Comparison of ENCODE assay signal across 30 cellular contexts in the genomic region with DNA sequence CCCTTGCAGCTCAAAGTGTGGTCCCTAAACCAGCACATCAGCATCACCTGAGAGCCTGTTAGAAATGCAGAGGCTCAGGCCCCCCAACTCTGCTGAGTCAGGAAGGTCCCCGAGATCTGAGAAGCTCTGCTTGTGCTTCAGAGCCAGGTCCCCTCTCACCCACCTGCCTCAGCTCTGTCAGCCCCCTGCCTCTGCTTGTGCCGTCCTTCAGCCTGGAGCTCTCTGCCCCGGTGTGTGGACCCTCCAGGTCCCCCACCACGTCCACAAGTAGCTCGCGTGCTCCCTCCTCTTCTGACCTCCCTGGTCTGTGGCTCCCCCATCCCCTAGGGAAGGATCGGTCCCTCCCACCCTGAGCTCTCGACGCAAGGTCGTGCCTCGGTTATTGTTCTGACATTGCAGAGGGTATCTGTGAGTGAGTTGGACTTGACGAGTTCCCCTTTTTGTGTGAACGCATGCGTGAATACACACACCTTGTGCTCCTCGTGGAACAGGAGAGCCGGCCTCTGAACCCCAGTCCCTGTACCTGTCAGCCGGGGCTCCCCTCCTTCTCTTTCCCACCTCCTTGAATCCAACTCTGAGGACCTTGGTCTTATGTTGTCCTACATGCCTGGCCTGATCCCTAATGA.
DNase-seq lines count a peak whose midpoint lies in the region; FAIRE-seq and TF ChIP-seq lines count a peak whose summit lies in the region.
"Had no signal": no experiment of that assay in that cellular context is flagged by ENCODE, and none has a peak within 500 bp of the region (broad histone marks: within the 10 kb centered on the region; RNA-seq: fewer than 3 reads in every experiment).

No MANE protein-coding gene starts in this region.

- peak overlapping the region; percentile 17; the same call in 1 of the 2 replicates for H3K4me3 ChIP-seq in BLaER1
- H3K4me3 ChIP-seq in NT2/D1 (ENCODE audit: insufficient read length, low read depth) = no peak overlapping the region
- H3K4me3 ChIP-seq in osteoblast (ENCODE audit: insufficient read depth, low read length) = no peak overlapping the region
- H3K4me3 ChIP-seq: A549, lung, SJSA1, testis, vagina had no signal

- H4K20me1 ChIP-seq in BLaER1 = no peaks in the 10 kb centered on the region
- no peaks in the 10 kb centered on the region for H4K20me1 ChIP-seq in osteoblast (ENCODE audit: insufficient read depth, low read length)

- no peaks in the 10 kb centered on the region for H3K36me3 Mint-ChIP-seq in brain
- H3K36me3 Mint-ChIP-seq: activated CD8-positive, alpha-beta memory T cell treated with anti-CD3 and anti-CD28 coated beads, Interleukin-2, amount 10 ng/mL, durations not matched to agents 7 days and 5 days; activated naive CD4-positive, alpha-beta T cell treated with anti-CD3 and anti-CD28 coated beads, Interleukin-2, amount 50 U/mL, for 72 hours; T-cell had no signal

- H3K4me1 Mint-ChIP-seq in brain = peaks cover 88% of the 10 kb centered on the region

- no peak for FAIRE-seq in RCC 7860 (lab: Jason Lieb, UNC)
- FAIRE-seq: A549, endothelial cell of umbilical vein, GM12892, small intestine had no signal

- peaks cover 3% of the 10 kb centered on the region for H3K27me3 Mint-ChIP-seq in brain
- H3K27me3 Mint-ChIP-seq: activated CD8-positive, alpha-beta memory T cell treated with anti-CD3 and anti-CD28 coated beads, Interleukin-2, amount 10 ng/mL, durations not matched to agents 7 days and 5 days had no signal

- peak overlapping the region in 1 of 5 experiments; percentile 33 for H3K4me3 Mint-ChIP-seq in brain
- H3K4me3 Mint-ChIP-seq: activated CD8-positive, alpha-beta memory T cell treated with anti-CD3 and anti-CD28 coated beads, Interleukin-2, amount 10 ng/mL, durations not matched to agents 7 days and 5 days; T-cell had no signal

- peaks cover 0 to 4% (median 0%) of the 10 kb centered on the region in 5 experiments for H3K9me3 Mint-ChIP-seq in brain
- H3K9me3 Mint-ChIP-seq: activated naive CD4-positive, alpha-beta T cell treated with anti-CD3 and anti-CD28 coated beads, Interleukin-2, amount 50 U/mL, for 72 hours; T-cell had no signal

- H3K4me2 ChIP-seq in BLaER1 = peak overlapping the region; percentile 91
- H3K4me2 ChIP-seq in osteoblast (ENCODE audit: insufficient read depth, low read length) = no peak overlapping the region
- H3K4me2 ChIP-seq: A549 had no signal

- H3K4me1 ChIP-seq in BLaER1 = peaks cover 100% of the 10 kb centered on the region
- H3K4me1 ChIP-seq in NT2/D1 (ENCODE audit: insufficient read depth, insufficient read length) = peaks cover 41% of the 10 kb centered on the region
- peaks cover 33% of the 10 kb centered on the region for H3K4me1 ChIP-seq in osteoblast (ENCODE audit: insufficient read depth, low read length)

- H3K36me3 ChIP-seq in BLaER1 (no peaks in the 10 kb centered on the region), NT2/D1 (ENCODE audit: insufficient read depth, insufficient read length, low read length) (no peaks in the 10 kb centered on the region), osteoblast (ENCODE audit: insufficient read depth, low read length) (no peaks in the 10 kb centered on the region)
- H3K36me3 ChIP-seq: neutrophil, SJSA1, vagina had no signal

- H3K27ac ChIP-seq in BLaER1 (peak overlapping the region; percentile 76), osteoblast (ENCODE audit: low read depth, low read length) (no peak overlapping the region)
- H3K27ac ChIP-seq: neutrophil, SJSA1, testis, vagina had no signal

- DNase-seq in NT2/D1 (ENCODE audit: low read depth, low spot score) (no peak), osteoblast (ENCODE audit: insufficient read length, low spot score, missing footprints) (peak; percentile 26), islet precursor cell (no peak), RCC 7860 (ENCODE audit: low spot score) (no peak), NCI-H748 treated with DMSO at 0.1 percent for 48 hours (lab: John Stamatoyannopoulos, UW) (no peak)
- no peak for DNase-seq in activated naive CD4-positive, alpha-beta T cell treated with anti-CD3 and anti-CD28 coated beads, Interleukin-2, amount 50 U/mL, for 16 hours
- DNase-seq: activated CD4-positive, alpha-beta T cell treated with anti-CD3 and anti-CD28 coated beads for 4 hours; activated CD8-positive, alpha-beta memory T cell treated with anti-CD3 and anti-CD28 coated beads, Interleukin-2, amount 10 ng/mL, durations not matched to agents 7 days and 5 days; aorta; Caco-2; central memory CD4-positive, alpha-beta T cell; DND-41; MM.1S; NCI-H1436; NCI-H446; stimulated activated CD4-positive, alpha-beta T cell treated with anti-CD3 and anti-CD28 coated beads, Interleukin-4, amount 100 ng/mL, for 1 hour; stimulated activated naive CD4-positive, alpha-beta T cell treated with Interleukin-2 at 50 U/mL for 16 hours; T-cell had no signal

- H3K79me2 ChIP-seq in osteoblast (ENCODE audit: insufficient read depth, low read length) = no peaks in the 10 kb centered on the region

- no peak for TF ChIP-seq CTCF in brain (conservative IDR thresholded peaks at IDR 0.05)
- no peak for TF ChIP-seq CTCF in osteoblast (IDR thresholded peaks at IDR 0.05; ENCODE audit: extremely low read depth, low read depth, low read length)

- H3K9ac ChIP-seq in BLaER1 (peak overlapping the region; percentile 53), NT2/D1 (ENCODE audit: insufficient read length, low read depth) (peak overlapping the region; percentile 21)

- H3K27me3 ChIP-seq in BLaER1 (no peaks in the 10 kb centered on the region), NT2/D1 (ENCODE audit: insufficient read depth, insufficient read length) (peaks cover 3% of the 10 kb centered on the region), osteoblast (ENCODE audit: insufficient read depth, low read length) (no peaks in the 10 kb centered on the region)
- H3K27me3 ChIP-seq: neutrophil, SJSA1, testis, vagina had no signal

- H3K9me3 ChIP-seq in BLaER1 (no peaks in the 10 kb centered on the region), NT2/D1 (ENCODE audit: insufficient read depth, low read length) (no peaks in the 10 kb centered on the region), osteoblast (ENCODE audit: low read depth, low read length) (no peaks in the 10 kb centered on the region)
- H3K9me3 ChIP-seq: A549, Caco-2, neutrophil, SJSA1, testis, vagina had no signal

- no peak overlapping the region for H2AFZ ChIP-seq in osteoblast (ENCODE audit: low read length)

- H3K27ac Mint-ChIP-seq in brain = peak overlapping the region; percentile 52 to 90 (median 69)
- H3K27ac Mint-ChIP-seq: activated CD8-positive, alpha-beta memory T cell treated with anti-CD3 and anti-CD28 coated beads, Interleukin-2, amount 10 ng/mL, durations not matched to agents 7 days and 5 days had no signal
